Comparison of ENCODE assay signal across 8 cellular contexts in genomic region chr6:33249732-33250625, GRCh38. TPM values are rescaled to one million over a fixed set of nuclear protein-coding genes. Genes with fewer than 3 reads are reported as not detected.
DNase-seq lines count a peak whose midpoint lies in the region; ATAC-seq and TF ChIP-seq lines count a peak whose summit lies in the region.

No MANE protein-coding gene starts in this region.

- peaks cover 24 to 36% (median 31%) of the 10 kb centered on the region in 4 donors for H3K4me1 ChIP-seq in esophagus muscularis mucosa

- H3K36me3 Mint-ChIP-seq in T-helper 17 cell (ENCODE audit: low read depth) (peaks cover 3% of the 10 kb centered on the region), nephron (ENCODE audit: low read depth) (peaks cover 25% of the 10 kb centered on the region)

- H3K36me3 ChIP-seq in esophagus muscularis mucosa: peaks cover 0 to 22% (median 18%) of the 10 kb centered on the region in 4 donors

- in situ Hi-C loops in ACHN (cut with HindIII; ENCODE audit: low pct_ligation_motif_present, low pct_unique_long_range_greater_than_20kb, low sequenced_read_pairs): no loop called here

- no peak for TF ChIP-seq EP300 in esophagus muscularis mucosa (IDR thresholded peaks at IDR 0.05)

- 14% methylated on average over 4 of the region's 15 CpGs for WGBS in esophagus muscularis mucosa

- H3K4me3 ChIP-seq in esophagus muscularis mucosa: peak overlapping the region; percentile 58 to 66 (median 62)

- no peak for TF ChIP-seq POLR2A in esophagus muscularis mucosa (IDR thresholded peaks at IDR 0.05; ENCODE audit: low read depth)

- H3K9me3 Mint-ChIP-seq in nephron: no peaks in the 10 kb centered on the region

- H3K27ac Mint-ChIP-seq in T-helper 17 cell (peak overlapping the region; percentile 98), nephron (peak overlapping the region in 2 of 3 experiments; percentile 78 to 92)

- ATAC-seq in GM21526 (IDR thresholded peaks at IDR 0.05; ENCODE audit: low FRiP score, unreplicated experiment) (peak; percentile 4), T-helper 17 cell (no peak), HG02885 (IDR thresholded peaks at IDR 0.05; ENCODE audit: poor library complexity, unreplicated experiment) (no peak), left lobe of liver (no peak)

- H3K27me3 Mint-ChIP-seq in T-helper 17 cell (no peaks in the 10 kb centered on the region), nephron (ENCODE audit: low read depth) (peaks cover 12% of the 10 kb centered on the region)

- H3K9me3 ChIP-seq in T-helper 17 cell (ENCODE audit: control insufficient read depth, low read length, poor library complexity, severe bottlenecking): no peaks in the 10 kb centered on the region
- no peaks in the 10 kb centered on the region for H3K9me3 ChIP-seq in esophagus muscularis mucosa

- peaks cover 0 to 9% (median 0%) of the 10 kb centered on the region in 4 donors for H3K27me3 ChIP-seq in esophagus muscularis mucosa

- H3K27ac ChIP-seq in esophagus muscularis mucosa (replicated peaks in 1 of 4): peak overlapping the region; percentile 92 to 98 (median 94)

- TF ChIP-seq CTCF in esophagus muscularis mucosa (IDR thresholded peaks at IDR 0.05): no peak
- TF ChIP-seq CTCF in nephron (IDR thresholded peaks at IDR 0.05; ENCODE audit: unreplicated experiment in 3 of 3): no peak

- H3K4me3 Mint-ChIP-seq in T-helper 17 cell (peak overlapping the region; percentile 93), nephron (peak overlapping the region; percentile 88 to 94 (median 91))

- DNase-seq in ACHN (peak; percentile 62), T-helper 17 cell (no peak), esophagus muscularis mucosa (ENCODE audit: extremely low spot score) (no peak), left lobe of liver (ENCODE audit: low spot score) (no peak)
- no peak for DNase-seq in activated CD4-positive, CD25-positive, alpha-beta regulatory T cell treated with anti-CD3 and anti-CD28 coated beads, Interleukin-2, amount 50 U/mL, for 72 hours

- intact Hi-C loops in esophagus muscularis mucosa (cut with DNase I): loop anchor here (1.0 to 5.0 kb wide), 4 partner anchors 58 to 233 kb away; partner anchors contain the start of gene COL11A2

- H3K4me1 Mint-ChIP-seq in T-helper 17 cell (peaks cover 28% of the 10 kb centered on the region), nephron (peaks cover 24% of the 10 kb centered on the region)

RNA-seq across cellular contexts. Expression of gene VPS52, which starts 21.7 kb away (rescaled TPM):
- total RNA-seq in T-helper 17 cell: 10 to 100 TPM; 66.5 to 68.3 TPM
- total RNA-seq in esophagus muscularis mucosa: 10 to 100 TPM; 22.5 to 34.9 (median 31.8) TPM
- 30.2 TPM for total RNA-seq in left lobe of liver

RNA-seq across cellular contexts. Expression of gene RPS18, which starts 21.9 kb away (rescaled TPM):
- total RNA-seq in T-helper 17 cell: 1,000 to 10,000 TPM; 4,373 to 4,641 TPM
- total RNA-seq in esophagus muscularis mucosa: 1,000 to 10,000 TPM; 1,642 to 3,082 (median 2,562) TPM
- 555 TPM for total RNA-seq in left lobe of liver

RNA-seq across cellular contexts. Expression of gene B3GALT4, which starts 26.9 kb away (rescaled TPM):
- total RNA-seq in T-helper 17 cell: 10 to 100 TPM; 10.1 to 13.0 TPM
- total RNA-seq in esophagus muscularis mucosa: 10 to 100 TPM; 13.1 to 26.8 (median 24.2) TPM
- total RNA-seq in left lobe of liver: 1.2 TPM

RNA-seq across cellular contexts. Expression of gene WDR46, which starts 39.1 kb away (rescaled TPM):
- total RNA-seq in T-helper 17 cell (10 to 100 TPM; 32.1 to 38.6 TPM), esophagus muscularis mucosa (10 to 100 TPM; 30.5 to 42.6 (median 35.7) TPM), left lobe of liver (17.8 TPM)

RNA-seq across cellular contexts. Expression of gene PFDN6, which starts 39.4 kb away (rescaled TPM):
- total RNA-seq in T-helper 17 cell (10 to 100 TPM; 16.5 to 25.7 TPM), esophagus muscularis mucosa (10 to 100 TPM; 29.1 to 54.2 (median 43.7) TPM), left lobe of liver (19.2 TPM)
